Comparison of ENCODE assay signal across 9 cellular contexts in the genomic region with DNA sequence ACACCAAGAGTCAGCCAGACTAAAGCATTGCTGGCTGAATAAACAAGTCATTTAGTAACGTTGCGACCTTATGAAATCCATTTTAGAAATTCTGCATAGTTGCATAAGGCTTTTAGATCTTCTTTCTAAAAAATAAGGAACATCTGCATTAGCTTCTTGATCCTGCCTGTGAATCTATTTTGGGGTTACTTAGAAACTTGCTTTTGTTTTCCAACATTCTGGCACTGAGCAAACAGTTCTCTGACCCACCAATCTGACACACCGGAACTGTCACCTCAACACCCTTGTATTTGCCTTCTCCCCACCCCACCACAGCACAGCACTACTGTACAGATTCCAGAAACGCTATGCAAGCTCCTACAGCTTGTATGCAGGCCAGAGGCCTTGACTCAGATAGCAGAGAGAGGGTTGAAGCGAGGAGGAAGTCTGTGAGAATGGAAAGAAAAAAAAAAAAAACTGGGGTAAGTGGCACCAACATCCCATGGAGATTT. TPM values are rescaled to one million over a fixed set of nuclear protein-coding genes. Genes with fewer than 3 reads are reported as not detected.
A peak's percentile ranks its signal among the peaks of the same experiment; 100 is the strongest.
DNase-seq lines count a peak whose midpoint lies in the region; ATAC-seq and TF ChIP-seq lines count a peak whose summit lies in the region.
"Had no signal": no experiment of that assay in that cellular context is flagged by ENCODE, and none has a peak within 500 bp of the region (broad histone marks: within the 10 kb centered on the region; RNA-seq: fewer than 3 reads in every experiment).

No MANE protein-coding gene starts in this region.

- H3K27ac Mint-ChIP-seq in dendritic cell treated with granulocyte-macrophage colony-stimulating factor and Interleukin-4, amounts not matched to agents 40 ng/mL and 50 ng/mL, for 4 days: peak overlapping the region; percentile 87
- H3K27ac Mint-ChIP-seq in type B pancreatic cell: peak overlapping the region; percentile 63
- H3K27ac Mint-ChIP-seq in glutamatergic neuron (ENCODE audit: unreplicated experiment): no peak overlapping the region

- peak overlapping the region; percentile 53 to 95 for H3K27ac ChIP-seq in liver (ENCODE audit: low read depth in 1 of 2, low read length in 2 of 2)

- H3K4me1 Mint-ChIP-seq in dendritic cell treated with granulocyte-macrophage colony-stimulating factor and Interleukin-4, amounts not matched to agents 40 ng/mL and 50 ng/mL, for 4 days (ENCODE audit: low read depth): peaks cover 53% of the 10 kb centered on the region
- H3K4me1 Mint-ChIP-seq in type B pancreatic cell (ENCODE audit: unreplicated experiment) (peaks cover 49% of the 10 kb centered on the region), glutamatergic neuron (ENCODE audit: low read depth, unreplicated experiment) (peaks cover 14% of the 10 kb centered on the region)

- H3K9ac ChIP-seq in liver (ENCODE audit: low read depth in 1 of 2, low read length in 2 of 2): no peak overlapping the region

- H3K36me3 ChIP-seq in liver (ENCODE audit: control insufficient read depth in 4 of 4, insufficient read depth in 3 of 4, low read depth in 1 of 4, low read length in 3 of 4): peaks cover 0 to 1% (median 0%) of the 10 kb centered on the region in 4 donors

- peak overlapping the region; percentile 55 for H3K4me3 Mint-ChIP-seq in dendritic cell treated with granulocyte-macrophage colony-stimulating factor and Interleukin-4, amounts not matched to agents 40 ng/mL and 50 ng/mL, for 4 days
- H3K4me3 Mint-ChIP-seq in type B pancreatic cell: peak overlapping the region; percentile 2
- H3K4me3 Mint-ChIP-seq in glutamatergic neuron (ENCODE audit: unreplicated experiment): no peak overlapping the region

- no peaks in the 10 kb centered on the region for H3K27me3 ChIP-seq in liver (ENCODE audit: control insufficient read depth in 4 of 4, insufficient read depth in 4 of 4, low read length in 3 of 4)

- peak in 1 of 2 donors; percentile 41 for TF ChIP-seq RAD21 in liver (IDR thresholded peaks at IDR 0.05)

- TF ChIP-seq CTCF in liver (IDR thresholded peaks at IDR 0.05; ENCODE audit: low read depth, low read length, missing input control): no peak
- TF ChIP-seq CTCF in type B pancreatic cell (conservative IDR thresholded peaks at IDR 0.05): no peak
- TF ChIP-seq CTCF in glutamatergic neuron (IDR thresholded peaks at IDR 0.05; ENCODE audit: partially characterized antibody, unreplicated experiment): no peak

- H3K36me3 Mint-ChIP-seq in dendritic cell treated with granulocyte-macrophage colony-stimulating factor and Interleukin-4, amounts not matched to agents 40 ng/mL and 50 ng/mL, for 4 days (ENCODE audit: low read depth): no peaks in the 10 kb centered on the region
- H3K36me3 Mint-ChIP-seq in type B pancreatic cell (peaks cover under 1% of the 10 kb centered on the region), glutamatergic neuron (ENCODE audit: unreplicated experiment) (no peaks in the 10 kb centered on the region)

- H3K9me3 Mint-ChIP-seq in dendritic cell treated with granulocyte-macrophage colony-stimulating factor and Interleukin-4, amounts not matched to agents 40 ng/mL and 50 ng/mL, for 4 days: no peaks in the 10 kb centered on the region
- H3K9me3 Mint-ChIP-seq in type B pancreatic cell: no peaks in the 10 kb centered on the region
- no peaks in the 10 kb centered on the region for H3K9me3 Mint-ChIP-seq in glutamatergic neuron (ENCODE audit: unreplicated experiment)

- DNase-seq in NCI-H226 (peak; percentile 75), type B pancreatic cell (ENCODE audit: extremely low spot score, unreplicated experiment) (no peak), glutamatergic neuron (no peak)
- no peak for DNase-seq in stimulated activated CD4-positive, alpha-beta T cell treated with anti-CD3 and anti-CD28 coated beads, Interleukin-4, amount 100 ng/mL, for 4 hours
- no peak for DNase-seq in activated naive CD4-positive, alpha-beta T cell treated with Interleukin-2 at 50 U/mL for 16 hours
- DNase-seq: midbrain had no signal

- H3K9me3 ChIP-seq in liver (ENCODE audit: control insufficient read depth in 4 of 4, low read length in 3 of 4): no peaks in the 10 kb centered on the region

- H3K4me1 ChIP-seq in liver (ENCODE audit: control insufficient read depth in 4 of 4, insufficient read depth in 4 of 4, low read length in 3 of 4): peaks cover 11 to 48% (median 33%) of the 10 kb centered on the region in 4 donors

- intact Hi-C loops in dendritic cell treated with granulocyte-macrophage colony-stimulating factor and Interleukin-4, amounts not matched to agents 40 ng/mL and 50 ng/mL, for 4 days (cut with micrococcal nuclease): loop anchor here (10.0 kb wide), 2 partner anchors 48 to 52 kb away; partner anchors contain the start of gene KIF13A

- H3K27me3 Mint-ChIP-seq in dendritic cell treated with granulocyte-macrophage colony-stimulating factor and Interleukin-4, amounts not matched to agents 40 ng/mL and 50 ng/mL, for 4 days: no peaks in the 10 kb centered on the region
- no peaks in the 10 kb centered on the region for H3K27me3 Mint-ChIP-seq in type B pancreatic cell
- no peaks in the 10 kb centered on the region for H3K27me3 Mint-ChIP-seq in glutamatergic neuron (ENCODE audit: unreplicated experiment)

- 12% methylated on average over 5 of the region's 5 CpGs for WGBS in liver

- ATAC-seq in GM21390 (IDR thresholded peaks at IDR 0.05; ENCODE audit: unreplicated experiment): no peak

- no peak overlapping the region for H3K4me3 ChIP-seq in liver (ENCODE audit: low read depth in 1 of 3, low read length in 3 of 3)

TF ChIP-seq in liver, 16 proteins besides CTCF, POLR2A, EP300 and RAD21:
- TF ChIP-seq TAF1 (conservative IDR thresholded peaks at IDR 0.05): no peak
- TF ChIP-seq GABPA (IDR thresholded peaks at IDR 0.05 in 1 of 2, conservative IDR thresholded peaks at IDR 0.05 in 1 of 2): no peak
- peak; percentile 16 for TF ChIP-seq YY1 (IDR thresholded peaks at IDR 0.05)
- TF ChIP-seq NR2F2 (IDR thresholded peaks at IDR 0.05): peak; percentile 37
- peak in 1 of 2 donors; percentile 13 for TF ChIP-seq EGR1 (IDR thresholded peaks at IDR 0.05; ENCODE audit: low read depth in 2 of 2)
- peak; percentile 28 to 37 for TF ChIP-seq RXRA (IDR thresholded peaks at IDR 0.05)
- TF ChIP-seq MAX (IDR thresholded peaks at IDR 0.05): no peak
- TF ChIP-seq SP1 (IDR thresholded peaks at IDR 0.05): peak; percentile 21
- TF ChIP-seq ZBTB33 (IDR thresholded peaks at IDR 0.05): no peak
- TF ChIP-seq FOXA2 (IDR thresholded peaks at IDR 0.05): no peak
- TF ChIP-seq FOXA1 (IDR thresholded peaks at IDR 0.05): no peak

RNA-seq across cellular contexts. Expression of gene KIF13A, which starts 55.0 kb away (rescaled TPM):
- 10 to 100 TPM; 13.7 to 28.1 TPM for total RNA-seq in liver
- 1 to 10 TPM; 4.3 to 7.5 TPM for polyA plus RNA-seq in liver
- 36.9 and 40.1 TPM in 2 replicates for total RNA-seq in type B pancreatic cell (ENCODE audit: low replicate concordance)
- total RNA-seq in glutamatergic neuron (ENCODE audit: unreplicated experiment): 26.7 TPM
